ENCODE assay signal across 15 cellular contexts in genomic region chr10:49012603-49013002, GRCh38.
A peak's percentile ranks its signal among the peaks of the same experiment; 100 is the strongest.
DNase-seq lines count a peak whose midpoint lies in the region; ATAC-seq and TF ChIP-seq lines count a peak whose summit lies in the region.
"Had no signal": no experiment of that assay in that cellular context is flagged by ENCODE, and none has a peak within 500 bp of the region (broad histone marks: within the 10 kb centered on the region; RNA-seq: fewer than 3 reads in every experiment).

No MANE protein-coding gene starts in this region.

- no peak overlapping the region for H3K27ac ChIP-seq in endodermal cell (ENCODE audit: low read depth, low read length)
- no peak overlapping the region for H3K27ac ChIP-seq in upper lobe of right lung
- H3K27ac ChIP-seq: BLaER1 treated with 17β-estradiol and CSF1 and Interleukin-3, amounts not matched to agents 10 nM and 100 nM; GM23248 had no signal

- CTCF ChIA-PET in WTC11 (lab: Charles Lee) = interaction anchor here (1.7 kb wide), 1 partner anchor 11 kb away, joined by 6 read pairs; no protein-coding TSS in a partner anchor

- no peak overlapping the region for H3K27ac Mint-ChIP-seq in WTC11
- H3K27ac Mint-ChIP-seq in endodermal cell = no peak overlapping the region
- H3K27ac Mint-ChIP-seq: CD4-positive, CD25-positive, alpha-beta regulatory T cell had no signal

- POLR2A ChIA-PET in WTC11 (lab: Charles Lee) = no interaction called here

- H3K4me1 Mint-ChIP-seq in WTC11 = peaks cover 10% of the 10 kb centered on the region
- peaks cover 17% of the 10 kb centered on the region for H3K4me1 Mint-ChIP-seq in endodermal cell
- H3K4me1 Mint-ChIP-seq: CD4-positive, CD25-positive, alpha-beta regulatory T cell had no signal

- H3K9me3 Mint-ChIP-seq in WTC11 (no peaks in the 10 kb centered on the region), endodermal cell (no peaks in the 10 kb centered on the region)

- WGBS in endodermal cell (ENCODE audit: insufficient coverage in 1 of 2, insufficient read length in 1 of 2), 2 experiments = 78 to 100% methylated on average over 2 to 4 of the region's 4 CpGs

- no peaks in the 10 kb centered on the region for H3K9me3 ChIP-seq in endodermal cell (ENCODE audit: control insufficient read depth, low read length)
- no peaks in the 10 kb centered on the region for H3K9me3 ChIP-seq in upper lobe of right lung
- H3K9me3 ChIP-seq: BLaER1 treated with 17β-estradiol and CSF1 and Interleukin-3, amounts not matched to agents 10 nM and 100 nM; HAP-1 had no signal

- ATAC-seq in WTC11 (peak; percentile 41; the same call in 1 of the 2 replicates), upper lobe of right lung (no peak), GM19324 (IDR thresholded peaks at IDR 0.05; ENCODE audit: low FRiP score, unreplicated experiment) (no peak)
- ATAC-seq: HepG2 had no signal

- H3K4me3 Mint-ChIP-seq in WTC11 (no peak overlapping the region), endodermal cell (no peak overlapping the region)
- H3K4me3 Mint-ChIP-seq: CD4-positive, CD25-positive, alpha-beta regulatory T cell had no signal

- no peak overlapping the region for H3K4me3 ChIP-seq in H7 (ENCODE audit: insufficient read depth, low read depth, low read length)
- no peak overlapping the region for H3K4me3 ChIP-seq in endodermal cell (ENCODE audit: low read length)
- no peak overlapping the region for H3K4me3 ChIP-seq in upper lobe of right lung
- H3K4me3 ChIP-seq: BLaER1 treated with 17β-estradiol and CSF1 and Interleukin-3, amounts not matched to agents 10 nM and 100 nM; GM23248; HAP-1 had no signal

- no peaks in the 10 kb centered on the region for H3K27me3 Mint-ChIP-seq in WTC11 (ENCODE audit: low read depth)
- H3K27me3 Mint-ChIP-seq in endodermal cell (ENCODE audit: insufficient read depth) = no peaks in the 10 kb centered on the region

- H3K27me3 ChIP-seq in H7 (ENCODE audit: control insufficient read depth, insufficient read depth, low read length) (no peaks in the 10 kb centered on the region), endodermal cell (ENCODE audit: control insufficient read depth, insufficient read depth, low read length, poor library complexity, severe bottlenecking) (no peaks in the 10 kb centered on the region), upper lobe of right lung (no peaks in the 10 kb centered on the region)

- H3K36me3 Mint-ChIP-seq in WTC11 (no peaks in the 10 kb centered on the region), endodermal cell (ENCODE audit: low read depth) (no peaks in the 10 kb centered on the region)
- H3K36me3 Mint-ChIP-seq: CD4-positive, CD25-positive, alpha-beta regulatory T cell had no signal

- no peak overlapping the region for H3K9ac ChIP-seq in endodermal cell (ENCODE audit: extremely low read depth, low read length, poor library complexity, severe bottlenecking)
- H3K9ac ChIP-seq: BLaER1 treated with 17β-estradiol and CSF1 and Interleukin-3, amounts not matched to agents 10 nM and 100 nM; GM23248 had no signal

- no peak for TF ChIP-seq CTCF in WTC11 (IDR thresholded peaks at IDR 0.05)
- peak; percentile 16 for TF ChIP-seq CTCF in endodermal cell (conservative IDR thresholded peaks at IDR 0.05)
- TF ChIP-seq CTCF in upper lobe of right lung (IDR thresholded peaks at IDR 0.05) = no peak

- intact Hi-C loops in upper lobe of right lung (cut with DNase I) = no loop called here

- H3K36me3 ChIP-seq in H7 (replicated peaks; ENCODE audit: control insufficient read depth, insufficient read depth, low read length) = no peaks in the 10 kb centered on the region
- H3K36me3 ChIP-seq in endodermal cell (ENCODE audit: control insufficient read depth, insufficient read depth, low read length) = no peaks in the 10 kb centered on the region
- no peaks in the 10 kb centered on the region for H3K36me3 ChIP-seq in upper lobe of right lung
- H3K36me3 ChIP-seq: BLaER1 treated with 17β-estradiol and CSF1 and Interleukin-3, amounts not matched to agents 10 nM and 100 nM; HAP-1 had no signal

- no peaks in the 10 kb centered on the region for H3K4me1 ChIP-seq in endodermal cell (ENCODE audit: control insufficient read depth, insufficient read depth, low read length)
- peaks cover 10% of the 10 kb centered on the region for H3K4me1 ChIP-seq in upper lobe of right lung
- H3K4me1 ChIP-seq: HAP-1 had no signal

- peak; percentile 52 for DNase-seq in H7
- DNase-seq in WTC11 (ENCODE audit: low spot score) = no peak
- peak; percentile 70 for DNase-seq in endodermal cell
- DNase-seq in upper lobe of right lung = peak; percentile 52
- DNase-seq in T-helper 1 cell = no peak
- no peak for DNase-seq in NCI-H2029 treated with DMSO at 0.1 percent for 48 hours (lab: John Stamatoyannopoulos, UW)
- DNase-seq: ACHN; Calu3; CD4-positive, CD25-positive, alpha-beta regulatory T cell; DMS 273 treated with DMSO at 0.1 percent for 48 hours; GM23248 had no signal

TF ChIP-seq in WTC11, 78 proteins besides CTCF, POLR2A, EP300 and RAD21:
- no peak for TF ChIP-seq NR1H2 (CRISPR knock-in tag; IDR thresholded peaks at IDR 0.05)
- TF ChIP-seq, protein P1, sequence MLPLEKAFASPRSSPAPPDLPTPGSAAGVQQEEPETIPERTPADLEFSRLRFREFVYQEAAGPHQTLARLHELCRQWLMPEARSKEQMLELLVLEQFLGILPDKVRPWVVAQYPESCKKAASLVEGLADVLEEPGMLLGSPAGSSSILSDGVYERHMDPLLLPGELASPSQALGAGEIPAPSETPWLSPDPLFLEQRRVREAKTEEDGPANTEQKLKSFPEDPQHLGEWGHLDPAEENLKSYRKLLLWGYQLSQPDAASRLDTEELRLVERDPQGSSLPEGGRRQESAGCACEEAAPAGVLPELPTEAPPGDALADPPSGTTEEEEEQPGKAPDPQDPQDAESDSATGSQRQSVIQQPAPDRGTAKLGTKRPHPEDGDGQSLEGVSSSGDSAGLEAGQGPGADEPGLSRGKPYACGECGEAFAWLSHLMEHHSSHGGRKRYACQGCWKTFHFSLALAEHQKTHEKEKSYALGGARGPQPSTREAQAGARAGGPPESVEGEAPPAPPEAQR (CRISPR knock-in tag; IDR thresholded peaks at IDR 0.05) = no peak
- no peak for TF ChIP-seq TEAD4 (CRISPR knock-in tag; IDR thresholded peaks at IDR 0.05)
- no peak for TF ChIP-seq ZMAT4 (CRISPR knock-in tag; IDR thresholded peaks at IDR 0.05)
- TF ChIP-seq ZNF121 (CRISPR knock-in tag; IDR thresholded peaks at IDR 0.05) = no peak
- no peak for TF ChIP-seq MYBL2 (CRISPR knock-in tag; IDR thresholded peaks at IDR 0.05)
- TF ChIP-seq SOX15 (CRISPR knock-in tag; IDR thresholded peaks at IDR 0.05) = no peak
- TF ChIP-seq, protein P2, sequence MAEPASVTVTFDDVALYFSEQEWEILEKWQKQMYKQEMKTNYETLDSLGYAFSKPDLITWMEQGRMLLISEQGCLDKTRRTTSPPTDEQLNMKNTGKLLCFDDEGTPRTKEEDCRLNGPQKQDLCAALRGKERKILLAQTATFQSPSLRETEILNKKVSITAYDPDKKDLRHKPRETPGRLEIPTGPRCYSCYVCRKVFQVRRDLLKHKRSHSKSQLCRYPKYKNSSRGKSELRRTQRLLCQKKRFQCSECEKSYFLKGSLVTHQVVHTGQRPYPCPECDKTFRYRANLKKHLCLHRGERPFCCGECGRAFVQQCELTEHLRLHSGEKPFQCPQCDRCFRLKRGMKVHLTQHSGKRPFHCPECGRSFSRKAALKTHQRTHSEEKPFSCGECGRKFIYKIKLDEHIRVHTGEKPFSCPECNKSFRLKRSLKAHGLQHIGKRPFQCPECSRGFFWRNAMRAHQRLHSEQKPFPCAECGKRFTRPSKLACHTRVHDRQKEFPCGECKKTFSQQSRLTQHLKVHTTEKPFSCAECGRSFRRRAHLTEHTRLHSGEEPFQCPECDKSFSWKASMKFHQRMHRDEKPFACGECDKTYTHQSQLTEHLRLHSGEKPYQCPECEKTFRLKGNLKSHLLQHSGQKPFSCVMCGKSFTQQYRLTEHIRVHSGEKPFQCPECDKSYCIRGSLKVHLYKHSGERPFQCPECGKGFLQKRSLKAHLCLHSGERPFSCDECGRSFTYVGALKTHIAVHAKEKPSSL (CRISPR knock-in tag; conservative IDR thresholded peaks at IDR 0.05) = no peak
- TF ChIP-seq NFE2L1 (CRISPR knock-in tag; IDR thresholded peaks at IDR 0.05) = no peak
- no peak for TF ChIP-seq JUN (CRISPR knock-in tag; IDR thresholded peaks at IDR 0.05)
- TF ChIP-seq CREM (CRISPR knock-in tag; IDR thresholded peaks at IDR 0.05) = no peak
- TF ChIP-seq TCF7 (CRISPR knock-in tag; IDR thresholded peaks at IDR 0.05; ENCODE audit: low read depth) = no peak
TF ChIP-seq in WTC11: peak in this region for 0.

Comparison
In these comparisons a context has a peak if more than half of its experiments do, and no peak if none do; other contexts are left out.
1. DNase-seq: peak in H7 (single experiment), endodermal cell (single experiment) and upper lobe of right lung (single experiment); none in WTC11 (single experiment), T-helper 1 cell (0 of 5) and NCI-H2029 treated with DMSO at 0.1 percent for 48 hours (single experiment).